In genomic region chr1:198864695-198865094, GRCh38 we compare ENCODE assay signal across 26 cellular contexts.
"Had no signal": no experiment of that assay in that cellular context is flagged by ENCODE, and none has a peak within 500 bp of the region (broad histone marks: within the 10 kb centered on the region; RNA-seq: fewer than 3 reads in every experiment).

No MANE protein-coding gene starts in this region.

- H3K4me3 ChIP-seq: esophagus squamous epithelium, gastrocnemius medialis, left lung, mucosa of descending colon, neural progenitor cell, right atrium auricular region, thoracic aorta, tibial nerve, upper lobe of left lung, vagina had no signal

- H3K27me3 ChIP-seq: esophagus squamous epithelium, gastrocnemius medialis, left lung, neural progenitor cell, right atrium auricular region, tibial nerve, upper lobe of left lung, vagina had no signal

- H3K9me3 ChIP-seq: esophagus squamous epithelium, gastrocnemius medialis, left lung, mucosa of descending colon, right atrium auricular region, thoracic aorta, tibial nerve, upper lobe of left lung, vagina had no signal

- H3K36me3 ChIP-seq: esophagus squamous epithelium, gastrocnemius medialis, neural progenitor cell, right atrium auricular region, thoracic aorta, tibial nerve, upper lobe of left lung, vagina had no signal

- H3K4me1 Mint-ChIP-seq: neural progenitor cell; stimulated activated naive B cell treated with anti-CD40 and anti-IgM and Interleukin-4, amounts not matched to agents 10 μg/mL and 1 μg/mL and 100 μg/mL, for 72 hours had no signal

- H3K27ac ChIP-seq: esophagus squamous epithelium, gastrocnemius medialis, left lung, neural progenitor cell, parathyroid adenoma, right atrium auricular region, thoracic aorta, tibial nerve, upper lobe of left lung, vagina had no signal

- H3K4me1 ChIP-seq: esophagus squamous epithelium, left lung, neural progenitor cell, parathyroid adenoma, right atrium auricular region, tibial nerve, upper lobe of left lung, vagina had no signal

- DNase-seq: cortex of kidney; effector memory CD8-positive, alpha-beta T cell; erythroblast; esophagus squamous epithelium; gastrocnemius medialis; head of caudate nucleus; left cardiac atrium; left lung; mesenchymal stem cell; mucosa of descending colon; naive thymus-derived CD4-positive, alpha-beta T cell; stimulated activated CD4-positive, alpha-beta T cell treated with anti-CD3 and anti-CD28 coated beads, Interleukin-15, amount 100 ng/mL, for 24 hours; stimulated activated CD4-positive, alpha-beta T cell treated with anti-CD3 and anti-CD28 coated beads, Interleukin-2, amount 100 ng/mL, for 48 hours; stimulated activated naive B cell treated with anti-CD40 and anti-IgM and Interleukin-4, amounts not matched to agents 10 μg/mL and 1 μg/mL and 100 μg/mL, for 72 hours; upper lobe of left lung had no signal

- H3K36me3 Mint-ChIP-seq: stimulated activated naive B cell treated with anti-CD40 and anti-IgM and Interleukin-4, amounts not matched to agents 10 μg/mL and 1 μg/mL and 100 μg/mL, for 72 hours had no signal

- H3K4me3 Mint-ChIP-seq: effector memory CD8-positive, alpha-beta T cell; mesothelial cell of epicardium; naive thymus-derived CD4-positive, alpha-beta T cell; neural progenitor cell; stimulated activated naive B cell treated with anti-CD40 and anti-IgM and Interleukin-4, amounts not matched to agents 10 μg/mL and 1 μg/mL and 100 μg/mL, for 72 hours; stimulated activated naive CD8-positive, alpha-beta T cell treated with anti-CD3 and anti-CD28 coated beads, Interleukin-15, Interleukin-2, amounts not matched to agents 100 ng/mL and 50 ng/mL, for 24 hours had no signal

- H3K27me3 Mint-ChIP-seq: effector memory CD8-positive, alpha-beta T cell; naive thymus-derived CD4-positive, alpha-beta T cell; progenitor cell of endocrine pancreas; stimulated activated naive B cell treated with anti-CD40 and anti-IgM and Interleukin-4, amounts not matched to agents 10 μg/mL and 1 μg/mL and 100 μg/mL, for 72 hours; stimulated activated naive CD8-positive, alpha-beta T cell treated with anti-CD3 and anti-CD28 coated beads, Interleukin-15, Interleukin-2, amounts not matched to agents 100 ng/mL and 50 ng/mL, for 24 hours had no signal

- H3K27ac Mint-ChIP-seq: effector memory CD8-positive, alpha-beta T cell; mesothelial cell of epicardium; naive thymus-derived CD4-positive, alpha-beta T cell; neural progenitor cell; progenitor cell of endocrine pancreas; stimulated activated naive B cell treated with anti-CD40 and anti-IgM and Interleukin-4, amounts not matched to agents 10 μg/mL and 1 μg/mL and 100 μg/mL, for 72 hours; stimulated activated naive CD8-positive, alpha-beta T cell treated with anti-CD3 and anti-CD28 coated beads, Interleukin-15, Interleukin-2, amounts not matched to agents 100 ng/mL and 50 ng/mL, for 24 hours had no signal

- H3K9me3 Mint-ChIP-seq: effector memory CD8-positive, alpha-beta T cell; mesothelial cell of epicardium; naive thymus-derived CD4-positive, alpha-beta T cell; nephron; neural progenitor cell; stimulated activated naive B cell treated with anti-CD40 and anti-IgM and Interleukin-4, amounts not matched to agents 10 μg/mL and 1 μg/mL and 100 μg/mL, for 72 hours; stimulated activated naive CD8-positive, alpha-beta T cell treated with anti-CD3 and anti-CD28 coated beads, Interleukin-15, Interleukin-2, amounts not matched to agents 100 ng/mL and 50 ng/mL, for 24 hours had no signal

- ATAC-seq: effector memory CD8-positive, alpha-beta T cell; gastrocnemius medialis; left cardiac atrium; left lung; mucosa of descending colon; naive thymus-derived CD4-positive, alpha-beta T cell; sciatic nerve; stimulated activated naive B cell treated with anti-CD40 and anti-IgM and Interleukin-4, amounts not matched to agents 10 μg/mL and 1 μg/mL and 100 μg/mL, for 72 hours had no signal
